8 cellular contexts compared by ENCODE assay signal in the genomic region with DNA sequence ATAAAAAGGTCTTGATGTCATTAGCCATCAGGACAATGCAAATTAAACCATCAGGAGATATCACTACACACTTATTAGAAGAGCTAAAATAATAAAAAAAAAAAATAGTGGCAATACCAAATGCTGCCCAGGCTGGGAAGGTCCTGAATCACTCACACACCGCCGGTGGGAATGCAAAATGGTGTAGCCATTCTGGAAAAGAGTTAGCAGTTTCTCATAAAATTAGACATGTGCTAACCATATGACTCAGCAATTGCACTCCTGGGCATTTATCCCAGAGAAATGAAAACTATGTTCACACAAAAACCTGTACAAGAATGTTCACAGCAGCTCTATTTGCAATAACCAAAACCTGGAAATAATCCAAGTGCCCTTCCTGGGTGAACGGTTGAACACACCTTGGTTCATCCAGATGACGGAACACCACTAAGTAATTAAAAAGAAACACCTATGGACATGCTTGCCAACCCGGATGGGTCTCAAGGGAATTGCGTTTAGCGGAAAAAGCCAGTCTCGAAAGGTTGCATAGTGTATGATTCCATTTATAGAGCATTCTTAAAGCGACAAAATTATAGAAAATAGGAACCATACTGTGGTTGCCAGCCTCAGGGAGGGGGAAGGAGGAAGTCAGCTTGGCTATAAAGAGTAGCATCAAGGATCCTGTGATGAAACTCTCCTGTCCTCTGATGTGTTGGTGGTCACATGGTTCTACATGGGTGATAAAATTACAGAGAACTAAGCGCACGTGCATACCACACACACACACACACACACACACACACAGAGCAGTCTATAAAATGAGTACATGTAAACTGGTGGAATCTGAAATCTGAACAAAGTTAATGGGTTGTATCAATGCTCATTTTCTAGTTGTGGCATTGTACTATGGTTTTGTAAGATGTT. TPM values are rescaled to one million over a fixed set of nuclear protein-coding genes. Genes with fewer than 3 reads are reported as not detected.
DNase-seq lines count a peak whose midpoint lies in the region; ATAC-seq and TF ChIP-seq lines count a peak whose summit lies in the region.

No MANE protein-coding gene starts in this region.

- H3K36me3 Mint-ChIP-seq in nephron (ENCODE audit: low read depth) (peaks cover 3% of the 10 kb centered on the region), Caco-2 (ENCODE audit: insufficient read depth, unreplicated experiment) (no peaks in the 10 kb centered on the region)

- CTCF ChIA-PET in Caco-2 (lab: Charles Lee), result no interaction called here

- TF ChIP-seq CTCF in GM20000 (IDR thresholded peaks at IDR 0.05; ENCODE audit: extremely low read depth, missing control alignments) (no peak), nephron (IDR thresholded peaks at IDR 0.05; ENCODE audit: unreplicated experiment in 3 of 3) (no peak), Caco-2 (IDR thresholded peaks at IDR 0.05; ENCODE audit: insufficient read depth in 1 of 2, low read depth in 1 of 2, low read length in 1 of 2, severe bottlenecking in 1 of 2, unreplicated experiment in 1 of 2) (no peak)

- H3K4me1 Mint-ChIP-seq in nephron (peaks cover 46% of the 10 kb centered on the region), Caco-2 (ENCODE audit: low read depth, unreplicated experiment) (peaks cover 7% of the 10 kb centered on the region)

- H3K9me3 Mint-ChIP-seq in nephron (no peaks in the 10 kb centered on the region), Caco-2 (ENCODE audit: unreplicated experiment) (no peaks in the 10 kb centered on the region)

- DNase-seq in DMS153 (lab: John Stamatoyannopoulos, UW) (peak; percentile 67), GM20000 (ENCODE audit: low spot score) (peak; percentile 53), KG1 (lab: John Stamatoyannopoulos, UW) (peak; percentile 69), T-helper 1 cell (peak in 4 of 5 donors; percentile 24 to 67 (median 50)), Caco-2 (no peak)

- H3K36me3 ChIP-seq in endocrine pancreas (ENCODE audit: control insufficient read depth, insufficient read depth, low read length), result no peaks in the 10 kb centered on the region
- no peaks in the 10 kb centered on the region for H3K36me3 ChIP-seq in Caco-2 (ENCODE audit: control insufficient read depth, insufficient read depth, low read length)

- POLR2A ChIA-PET in Caco-2 (lab: Charles Lee), result no interaction called here

- H3K4me3 Mint-ChIP-seq in nephron (peak overlapping the region; percentile 6 to 13 (median 7)), Caco-2 (ENCODE audit: unreplicated experiment) (no peak overlapping the region)

- no TSS peak for BruUV-seq in Caco-2 (replicated peaks; lab: Mats Ljungman, UMichigan)

- H3K9ac ChIP-seq in endocrine pancreas (ENCODE audit: control insufficient read depth, insufficient read depth, low read length), result no peak overlapping the region

- H3K27ac Mint-ChIP-seq in nephron, result peak overlapping the region in 1 of 3 experiments; percentile 72
- no peak overlapping the region for H3K27ac Mint-ChIP-seq in Caco-2 (ENCODE audit: unreplicated experiment)

- H3K4me3 ChIP-seq in endocrine pancreas (ENCODE audit: control insufficient read depth, insufficient read depth, low read length) (peak overlapping the region; percentile 7), Caco-2 (ENCODE audit: low read depth, low read length) (no peak overlapping the region)

- no peak for ATAC-seq in HG02571 (IDR thresholded peaks at IDR 0.05; ENCODE audit: unreplicated experiment)

- intact Hi-C loops in Caco-2 (cut with micrococcal nuclease; ENCODE audit: unreplicated experiment), result no loop called here

- H3K27me3 ChIP-seq in endocrine pancreas (ENCODE audit: control insufficient read depth, insufficient read depth, low read length), result no peaks in the 10 kb centered on the region
- H3K27me3 ChIP-seq in Caco-2 (replicated peaks; ENCODE audit: control insufficient read depth, insufficient read depth, low read length), result no peaks in the 10 kb centered on the region

- H3K27me3 Mint-ChIP-seq in nephron (ENCODE audit: low read depth) (peaks cover 36% of the 10 kb centered on the region), Caco-2 (ENCODE audit: insufficient read depth, unreplicated experiment) (no peaks in the 10 kb centered on the region)

- H3K9me3 ChIP-seq in endocrine pancreas (ENCODE audit: control insufficient read depth, low read length), result no peaks in the 10 kb centered on the region
- H3K9me3 ChIP-seq in Caco-2, result no peaks in the 10 kb centered on the region

- peaks cover 17% of the 10 kb centered on the region for H3K4me1 ChIP-seq in endocrine pancreas (ENCODE audit: control insufficient read depth, insufficient read depth, low read length)
- H3K4me1 ChIP-seq in Caco-2, result no peaks in the 10 kb centered on the region

RNA-seq across cellular contexts. Expression of a gene that starts 4.6 kb away (rescaled TPM):
- 7.9 and 11.4 TPM in 2 replicates for total RNA-seq in Caco-2 (2022)

Comparison
In these comparisons a context has a peak if more than half of its experiments do, and no peak if none do; other contexts are left out.
1. DNase-seq: peak in DMS153 (single experiment), GM20000 (single experiment), KG1 (single experiment) and T-helper 1 cell (4 of 5); none in Caco-2 (0 of 2).